8 cellular contexts compared by ENCODE assay signal in genomic region chr2:43239981-43240761, GRCh38. TPM values are rescaled to one million over a fixed set of nuclear protein-coding genes. Genes with fewer than 3 reads are reported as not detected.
A peak's percentile ranks its signal among the peaks of the same experiment; 100 is the strongest.
DNase-seq lines count a peak whose midpoint lies in the region; ATAC-seq and TF ChIP-seq lines count a peak whose summit lies in the region.
"Had no signal": no experiment of that assay in that cellular context is flagged by ENCODE, and none has a peak within 500 bp of the region (broad histone marks: within the 10 kb centered on the region; RNA-seq: fewer than 3 reads in every experiment).

No MANE protein-coding gene starts in this region.

- TF ChIP-seq CTCF in OCI-LY3 (IDR thresholded peaks at IDR 0.05; ENCODE audit: low read depth, low read length) (peak; percentile 57), smooth muscle cell (IDR thresholded peaks at IDR 0.05; ENCODE audit: borderline replicate concordance, insufficient read depth, poor library complexity, severe bottlenecking) (no peak)

- WGBS in thymus: 82% methylated on average over 13 of the region's 13 CpGs
- WGBS in smooth muscle cell (ENCODE audit: low lambda C conversion rate): 89% methylated on average over 13 of the region's 13 CpGs

- H2AFZ ChIP-seq in OCI-LY3 (ENCODE audit: low read depth, low read length): peak overlapping the region; percentile 75
- no peak overlapping the region for H2AFZ ChIP-seq in smooth muscle cell (ENCODE audit: low read depth)

- H3K79me2 ChIP-seq in OCI-LY3 (ENCODE audit: low read length): no peaks in the 10 kb centered on the region
- H3K79me2 ChIP-seq in smooth muscle cell (ENCODE audit: low read depth): no peaks in the 10 kb centered on the region

- no peaks in the 10 kb centered on the region for H4K20me1 ChIP-seq in OCI-LY3 (ENCODE audit: insufficient read depth, low read length)
- no peaks in the 10 kb centered on the region for H4K20me1 ChIP-seq in smooth muscle cell (ENCODE audit: low read depth)

- ATAC-seq in GM21390 (IDR thresholded peaks at IDR 0.05; ENCODE audit: unreplicated experiment) (peak; percentile 70), left ventricle myocardium superior (peak; percentile 20)

- H3K27me3 ChIP-seq in OCI-LY3 (ENCODE audit: low read depth, low read length) (no peaks in the 10 kb centered on the region), thymus (ENCODE audit: control insufficient read depth, insufficient read depth) (no peaks in the 10 kb centered on the region), smooth muscle cell (ENCODE audit: low read depth) (no peaks in the 10 kb centered on the region)
- H3K27me3 ChIP-seq: ovary had no signal

- intact Hi-C loops in left ventricle myocardium superior (cut with micrococcal nuclease): no loop called here

- H3F3A ChIP-seq in smooth muscle cell (ENCODE audit: low read depth): no peaks in the 10 kb centered on the region

- H3K36me3 ChIP-seq in OCI-LY3 (replicated peaks; ENCODE audit: low read depth, low read length) (no peaks in the 10 kb centered on the region), thymus (ENCODE audit: control insufficient read depth, insufficient read depth) (peaks cover 7% of the 10 kb centered on the region), smooth muscle cell (ENCODE audit: low read depth) (no peaks in the 10 kb centered on the region)
- H3K36me3 ChIP-seq: ovary had no signal

- H3K9me3 ChIP-seq in OCI-LY3 (ENCODE audit: insufficient read depth, low read length) (no peaks in the 10 kb centered on the region), thymus (ENCODE audit: control insufficient read depth) (no peaks in the 10 kb centered on the region), smooth muscle cell (replicated peaks; ENCODE audit: low read depth) (no peaks in the 10 kb centered on the region)
- H3K9me3 ChIP-seq: ovary had no signal

- H3K4me2 ChIP-seq in OCI-LY3 (ENCODE audit: low read length) (peak overlapping the region; percentile 84), smooth muscle cell (no peak overlapping the region)

- H3K4me3 ChIP-seq in OCI-LY3 (ENCODE audit: low read length): peak overlapping the region; percentile 46
- H3K4me3 ChIP-seq in thymus (ENCODE audit: low read length): no peak overlapping the region
- H3K4me3 ChIP-seq in smooth muscle cell: no peak overlapping the region
- H3K4me3 ChIP-seq: ovary had no signal

- H3K27ac ChIP-seq in OCI-LY3 (ENCODE audit: low read length): peak overlapping the region; percentile 94
- H3K27ac ChIP-seq in thymus (ENCODE audit: low read depth): peak overlapping the region; percentile 31
- no peak overlapping the region for H3K27ac ChIP-seq in smooth muscle cell (ENCODE audit: low read depth)

- DNase-seq in left ventricle myocardium superior (no peak), GM03348 (ENCODE audit: low spot score) (no peak), smooth muscle cell (lab: John Stamatoyannopoulos, UW; ENCODE audit: unreplicated experiment) (no peak), germinal center (ENCODE audit: low spot score) (no peak)

- H3K4me1 ChIP-seq in OCI-LY3 (ENCODE audit: low read length) (peaks cover 29% of the 10 kb centered on the region), thymus (ENCODE audit: control insufficient read depth, insufficient read depth, low read length) (no peaks in the 10 kb centered on the region), smooth muscle cell (ENCODE audit: low read depth) (no peaks in the 10 kb centered on the region)

- H3K9ac ChIP-seq in OCI-LY3 (ENCODE audit: low read length) (peak overlapping the region; percentile 74), smooth muscle cell (ENCODE audit: low read depth) (no peak overlapping the region)

RNA-seq across cellular contexts. Expression of gene ZFP36L2, which starts 13.8 kb away (rescaled TPM):
- total RNA-seq in left ventricle myocardium superior (55.0 TPM), smooth muscle cell (7.1 and 8.2 TPM in 2 replicates)
- polyA plus RNA-seq in thymus (412 TPM), smooth muscle cell (25.8 and 29.4 TPM in 2 replicates)
